In genomic region chr6:1136415-1136774, GRCh38 we compare ENCODE assay signal across 13 cellular contexts.
A peak's percentile ranks its signal among the peaks of the same experiment; 100 is the strongest.
DNase-seq lines count a peak whose midpoint lies in the region; ATAC-seq, FAIRE-seq and TF ChIP-seq lines count a peak whose summit lies in the region.
"Had no signal": no experiment of that assay in that cellular context is flagged by ENCODE, and none has a peak within 500 bp of the region (broad histone marks: within the 10 kb centered on the region; RNA-seq: fewer than 3 reads in every experiment).

No MANE protein-coding gene starts in this region.

- no peaks in the 10 kb centered on the region for H3K9me3 ChIP-seq in fibroblast of lung (ENCODE audit: control insufficient read depth, insufficient read depth, low read depth, low read length)
- peaks cover 0 to 2% (median 0%) of the 10 kb centered on the region in 4 donors for H3K9me3 ChIP-seq in sigmoid colon

- no peaks in the 10 kb centered on the region for H3K36me3 ChIP-seq in fibroblast of lung (ENCODE audit: control insufficient read depth, insufficient read depth, low read length)
- H3K36me3 ChIP-seq in sigmoid colon: no peaks in the 10 kb centered on the region
- H3K36me3 ChIP-seq: heart left ventricle had no signal

- WGBS in sigmoid colon, 2 donors: 76 to 84% methylated on average over 10 of the region's 10 CpGs

- peak overlapping the region; percentile 73 for H3K27ac ChIP-seq in fibroblast of lung (ENCODE audit: insufficient read depth, low read length)
- peak overlapping the region in 1 of 4 donors; percentile 73 for H3K27ac ChIP-seq in sigmoid colon
- H3K27ac ChIP-seq: heart left ventricle had no signal

- peak; percentile 88 for ATAC-seq in omental fat pad (ENCODE audit: low FRiP score)
- no peak for ATAC-seq in GM21360 (IDR thresholded peaks at IDR 0.05; ENCODE audit: unreplicated experiment)
- ATAC-seq: K562 had no signal

- peak overlapping the region; percentile 70 for H3K4me2 ChIP-seq in fibroblast of lung (ENCODE audit: extremely low read depth, insufficient read depth, low read length)

- no peak for TF ChIP-seq POLR2A in sigmoid colon (IDR thresholded peaks at IDR 0.05)
- TF ChIP-seq POLR2A in GM12892 (IDR thresholded peaks at IDR 0.05; ENCODE audit: low read depth, low read length): no peak

- TF ChIP-seq CTCF in D721Med (IDR thresholded peaks at IDR 0.05; ENCODE audit: insufficient read depth, missing control alignments) (no peak), fibroblast of lung (conservative IDR thresholded peaks at IDR 0.05 in 1 of 2, IDR thresholded peaks at IDR 0.05 in 1 of 2; ENCODE audit: low read depth in 1 of 2, low read length in 2 of 2) (no peak), omental fat pad (IDR thresholded peaks at IDR 0.05) (no peak), sigmoid colon (IDR thresholded peaks at IDR 0.05) (no peak)

- H3K27me3 ChIP-seq in fibroblast of lung (ENCODE audit: control insufficient read depth, insufficient read depth, low read length): no peaks in the 10 kb centered on the region
- no peaks in the 10 kb centered on the region for H3K27me3 ChIP-seq in sigmoid colon
- H3K27me3 ChIP-seq: heart left ventricle had no signal

- H2AFZ ChIP-seq in fibroblast of lung (ENCODE audit: low read length): peak overlapping the region; percentile 13

- peak overlapping the region in 2 of 4 experiments; percentile 3 to 4 for H3K4me3 ChIP-seq in fibroblast of lung (replicated peaks in 1 of 4; ENCODE audit: control extremely low read depth in 1 of 4, insufficient read depth in 1 of 4, low read depth in 3 of 4, low read length in 4 of 4)
- no peak overlapping the region for H3K4me3 ChIP-seq in sigmoid colon
- H3K4me3 ChIP-seq: heart left ventricle, K562 had no signal

- intact Hi-C loops in sigmoid colon (cut with DNase I): no loop called here

- no peaks in the 10 kb centered on the region for H4K20me1 ChIP-seq in fibroblast of lung (ENCODE audit: control insufficient read depth, extremely low read depth, insufficient read depth, low read length)

- H3K4me1 ChIP-seq in fibroblast of lung (ENCODE audit: control insufficient read depth, extremely low read depth, insufficient read depth, low read length) (peaks cover 21% of the 10 kb centered on the region), sigmoid colon (peaks cover 0 to 14% (median 11%) of the 10 kb centered on the region in 4 donors)

- no peak for TF ChIP-seq EP300 in sigmoid colon (IDR thresholded peaks at IDR 0.05)

- DNase-seq in D721Med (ENCODE audit: insufficient read length, low spot score): no peak
- peak; percentile 40 for DNase-seq in NCI-H82 treated with DMSO at 0.1 percent for 48 hours (lab: John Stamatoyannopoulos, UW; ENCODE audit: unreplicated experiment)
- DNase-seq in fibroblast of lung (ENCODE audit: low read depth in 2 of 2): peak; percentile 54 to 88
- DNase-seq in omental fat pad (ENCODE audit: low spot score): no peak
- no peak for DNase-seq in sigmoid colon
- DNase-seq in GM12892 (ENCODE audit: insufficient read length): no peak
- no peak for DNase-seq in NCI-H2171 (lab: John Stamatoyannopoulos, UW)
- DNase-seq: activated B cell treated with CpG ODN at 0.5 μM for 24 hours; activated naive CD8-positive, alpha-beta T cell treated with anti-CD3 and anti-CD28 coated beads for 36 hours; DMS79 treated with DMSO at 0.1 percent for 48 hours; heart left ventricle had no signal

- H3K79me2 ChIP-seq in fibroblast of lung (ENCODE audit: control insufficient read depth, insufficient read depth, low read length): no peaks in the 10 kb centered on the region

- no peak overlapping the region for H3K9ac ChIP-seq in fibroblast of lung (ENCODE audit: insufficient read depth, low read length)

- FAIRE-seq in D721Med (lab: Jason Lieb, UNC) (peak; percentile 29), GM12892 (lab: Jason Lieb, UNC) (no peak)
- FAIRE-seq: K562 had no signal

Comparison
In these comparisons a context has a peak if more than half of its experiments do, and no peak if none do; other contexts are left out.
1. DNase-seq: peak in NCI-H82 treated with DMSO at 0.1 percent for 48 hours (single experiment) and fibroblast of lung (2 of 2); none in D721Med (single experiment), omental fat pad (single experiment), sigmoid colon (single experiment), GM12892 (single experiment) and NCI-H2171 (single experiment).